Comparison of ENCODE assay signal across 22 cellular contexts in genomic region chr20:25604611-25605010, GRCh38.
"Had no signal": no experiment of that assay in that cellular context is flagged by ENCODE, and none has a peak within 500 bp of the region (broad histone marks: within the 10 kb centered on the region; RNA-seq: fewer than 3 reads in every experiment).

No MANE protein-coding gene starts in this region.

- H3K27me3 ChIP-seq: colonic mucosa, dorsolateral prefrontal cortex, esophagus muscularis mucosa, esophagus squamous epithelium, foreskin keratinocyte, gastrocnemius medialis, gastroesophageal sphincter, heart left ventricle, heart right ventricle had no signal

- H3K4me1 ChIP-seq: colonic mucosa, esophagus muscularis mucosa, esophagus squamous epithelium, foreskin keratinocyte, gastroesophageal sphincter, heart left ventricle, heart right ventricle had no signal

- H3K9me3 ChIP-seq: colonic mucosa, esophagus muscularis mucosa, esophagus squamous epithelium, gastrocnemius medialis, gastroesophageal sphincter, heart left ventricle, heart right ventricle had no signal

- H3K4me3 ChIP-seq: colonic mucosa, coronary artery, dorsolateral prefrontal cortex, esophagus muscularis mucosa, esophagus squamous epithelium, gastrocnemius medialis, gastroesophageal sphincter, heart left ventricle, heart right ventricle had no signal

- H3K27ac ChIP-seq: colonic mucosa, coronary artery, dorsolateral prefrontal cortex, epithelial cell of prostate, esophagus muscularis mucosa, esophagus squamous epithelium, foreskin keratinocyte, gastrocnemius medialis, gastroesophageal sphincter, heart left ventricle, heart right ventricle had no signal

- DNase-seq: colonic mucosa; cortex of kidney; dermis blood vessel endothelial cell; dorsolateral prefrontal cortex; effector CD4-positive, alpha-beta T cell; effector CD8-positive, alpha-beta T cell; effector memory CD4-positive, alpha-beta T cell; effector memory CD8-positive, alpha-beta T cell; endodermal cell; erythroblast; esophagus squamous epithelium; foreskin keratinocyte; foreskin melanocyte; gastrocnemius medialis; glutamatergic neuron; head of caudate nucleus; heart left ventricle; heart right ventricle had no signal

- H3K36me3 ChIP-seq: colonic mucosa, esophagus muscularis mucosa, esophagus squamous epithelium, gastrocnemius medialis, gastroesophageal sphincter, heart left ventricle, heart right ventricle had no signal
